9 cellular contexts compared by ENCODE assay signal in genomic region chr11:12802418-12803085, GRCh38.
A peak's percentile ranks its signal among the peaks of the same experiment; 100 is the strongest.
DNase-seq lines count a peak whose midpoint lies in the region; ATAC-seq and TF ChIP-seq lines count a peak whose summit lies in the region.
"Had no signal": no experiment of that assay in that cellular context is flagged by ENCODE, and none has a peak within 500 bp of the region (broad histone marks: within the 10 kb centered on the region; RNA-seq: fewer than 3 reads in every experiment).

No MANE protein-coding gene starts in this region.

- CTCF ChIA-PET in HEK293 (lab: Yijun Ruan, JAX) = interaction anchor here (0.6 to 1.2 kb wide), 2 partner anchors 19 to 87 kb away, joined by 3 read pairs; no protein-coding TSS in a partner anchor

- H3K36me3 ChIP-seq in HEK293 (ENCODE audit: control insufficient read depth in 2 of 2, insufficient read depth in 1 of 2, low read length in 2 of 2) = no peaks in the 10 kb centered on the region

- POLR2A ChIA-PET in HEK293 (lab: Yijun Ruan, JAX) = interaction anchor here (1.0 kb wide), 1 partner anchor 98 kb away, joined by 3 read pairs; no protein-coding TSS in a partner anchor

- no peaks in the 10 kb centered on the region for H3K9me3 ChIP-seq in HEK293 (ENCODE audit: control insufficient read depth, insufficient read depth, low read depth, low read length)

- peak; percentile 78 for ATAC-seq in esophagus mucosa
- peak; percentile 62 for ATAC-seq in omental fat pad (ENCODE audit: low FRiP score)
- no peak for ATAC-seq in GM18511 (IDR thresholded peaks at IDR 0.05; ENCODE audit: unreplicated experiment)

- H3K4me1 ChIP-seq in HEK293 (ENCODE audit: control insufficient read depth, insufficient read depth, low read length) = peaks cover 32% of the 10 kb centered on the region

- TF ChIP-seq CTCF in HEK293 (tag by site-specific recombination; IDR thresholded peaks at IDR 0.05) = no peak
- TF ChIP-seq CTCF in omental fat pad (IDR thresholded peaks at IDR 0.05) = no peak
- no peak for TF ChIP-seq CTCF in GM20000 (IDR thresholded peaks at IDR 0.05; ENCODE audit: extremely low read depth, missing control alignments)

- no peak overlapping the region for H3K4me3 ChIP-seq in HEK293 (ENCODE audit: low read depth, low read length)
- H3K4me3 ChIP-seq: dorsolateral prefrontal cortex had no signal

- DNase-seq in NCI-H510A treated with DMSO at 0.1 percent for 48 hours (lab: John Stamatoyannopoulos, UW) = peak; percentile 92
- DNase-seq in omental fat pad (ENCODE audit: low spot score) = peak; percentile 73
- no peak for DNase-seq in NCI-H446 (lab: John Stamatoyannopoulos, UW)
- no peak for DNase-seq in cerebellar cortex (ENCODE audit: low spot score)
- no peak for DNase-seq in GM20000 (ENCODE audit: low spot score)

- H3K27ac ChIP-seq in HEK293 (ENCODE audit: extremely low read depth, low read depth, low read length) = peak overlapping the region; percentile 53; the same call in 1 of the 2 replicates

TF ChIP-seq in HEK293, 187 proteins besides CTCF, POLR2A, EP300 and RAD21 (continues in another document):
- TF ChIP-seq ZEB2 (tag by site-specific recombination; IDR thresholded peaks at IDR 0.05) = 0 out of 2 replicates have a peak, but pooled peaks have one; percentile 21
- TF ChIP-seq ZNF449 (tag by site-specific recombination; IDR thresholded peaks at IDR 0.05) = peak; percentile 69; the same call in 1 of the 2 replicates
- TF ChIP-seq ZBTB17 (tag by site-specific recombination; IDR thresholded peaks at IDR 0.05) = peak; percentile 74
- no peak for TF ChIP-seq ZNF48 (tag by site-specific recombination; IDR thresholded peaks at IDR 0.05)
- no peak for TF ChIP-seq ZNF302 (tag by site-specific recombination; IDR thresholded peaks at IDR 0.05; ENCODE audit: low read depth)
- peak; percentile 68 for TF ChIP-seq ZNF335 (tag by site-specific recombination; conservative IDR thresholded peaks at IDR 0.05)
- no peak for TF ChIP-seq EGR2 (tag by site-specific recombination; IDR thresholded peaks at IDR 0.05; ENCODE audit: low read depth)
- no peak for TF ChIP-seq KLF1 (tag by site-specific recombination; IDR thresholded peaks at IDR 0.05)
- peak; percentile 4; the same call in 1 of the 2 replicates for TF ChIP-seq ZBTB44 (tag by site-specific recombination; IDR thresholded peaks at IDR 0.05)
- TF ChIP-seq TRIM28 (IDR thresholded peaks at IDR 0.05; ENCODE audit: borderline replicate concordance, low read length) = peak; percentile 81; the same call in 1 of the 2 replicates
- TF ChIP-seq ZFP41 (tag by site-specific recombination; IDR thresholded peaks at IDR 0.05; ENCODE audit: borderline replicate concordance) = no peak
- TF ChIP-seq INSM2 (tag by site-specific recombination; IDR thresholded peaks at IDR 0.05) = no peak
- TF ChIP-seq GLIS2 (tag by site-specific recombination; IDR thresholded peaks at IDR 0.05) = no peak
- peak; percentile 90 for TF ChIP-seq MYNN (tag by site-specific recombination; IDR thresholded peaks at IDR 0.05; ENCODE audit: borderline replicate concordance)
- TF ChIP-seq ZFP3 (tag by site-specific recombination; IDR thresholded peaks at IDR 0.05; ENCODE audit: low read depth) = no peak
- TF ChIP-seq PRDM1 (tag by site-specific recombination; IDR thresholded peaks at IDR 0.05) = peak; percentile 61
- TF ChIP-seq ZNF621 (tag by site-specific recombination; IDR thresholded peaks at IDR 0.05) = no peak
- TF ChIP-seq ZNF274 (IDR thresholded peaks at IDR 0.05; ENCODE audit: low read length) = no peak
- TF ChIP-seq ZNF274 (tag by site-specific recombination; IDR thresholded peaks at IDR 0.05; ENCODE audit: borderline replicate concordance) = no peak
- TF ChIP-seq ZNF677 (tag by site-specific recombination; IDR thresholded peaks at IDR 0.05) = no peak
- TF ChIP-seq KLF8 (tag by site-specific recombination; IDR thresholded peaks at IDR 0.05) = no peak
- TF ChIP-seq ZNF433 (tag by site-specific recombination; IDR thresholded peaks at IDR 0.05; ENCODE audit: low read depth) = no peak
- no peak for TF ChIP-seq ZNF426 (tag by site-specific recombination; IDR thresholded peaks at IDR 0.05)
- TF ChIP-seq ZNF23 (tag by site-specific recombination; IDR thresholded peaks at IDR 0.05; ENCODE audit: borderline replicate concordance) = no peak
- TF ChIP-seq ZBTB20 (tag by site-specific recombination; IDR thresholded peaks at IDR 0.05) = peak; percentile 40; the same call in 1 of the 2 replicates
- no peak for TF ChIP-seq BCL11A (tag by site-specific recombination; IDR thresholded peaks at IDR 0.05; ENCODE audit: low read depth)
- no peak for TF ChIP-seq MEIS1 (CRISPR knock-in tag; IDR thresholded peaks at IDR 0.05; ENCODE audit: borderline replicate concordance)
- no peak for TF ChIP-seq ZNF624 (tag by site-specific recombination; IDR thresholded peaks at IDR 0.05)
- TF ChIP-seq ZNF37A (tag by site-specific recombination; IDR thresholded peaks at IDR 0.05) = no peak
- TF ChIP-seq SCRT1 (tag by site-specific recombination; IDR thresholded peaks at IDR 0.05; ENCODE audit: borderline replicate concordance) = no peak
- no peak for TF ChIP-seq ZNF707 (tag by site-specific recombination; IDR thresholded peaks at IDR 0.05)
- TF ChIP-seq ZNF140 (tag by site-specific recombination; IDR thresholded peaks at IDR 0.05) = no peak
- no peak for TF ChIP-seq ZNF658 (tag by site-specific recombination; IDR thresholded peaks at IDR 0.05)
- no peak for TF ChIP-seq ZFP69B (tag by site-specific recombination; IDR thresholded peaks at IDR 0.05)
- TF ChIP-seq OVOL3 (tag by site-specific recombination; IDR thresholded peaks at IDR 0.05) = no peak

Comparison
In these comparisons a context has a peak if more than half of its experiments do, and no peak if none do; other contexts are left out.
1. DNase-seq: peak in NCI-H510A treated with DMSO at 0.1 percent for 48 hours (single experiment) and omental fat pad (single experiment); none in NCI-H446 (0 of 2), cerebellar cortex (single experiment) and GM20000 (single experiment).